ENCODE assay signal across 16 cellular contexts in genomic region chr13:33353646-33354045, GRCh38.
"Had no signal": no experiment of that assay in that cellular context is flagged by ENCODE, and none has a peak within 500 bp of the region (broad histone marks: within the 10 kb centered on the region; RNA-seq: fewer than 3 reads in every experiment).

No MANE protein-coding gene starts in this region.

- H3K4me3 Mint-ChIP-seq: activated CD4-positive, alpha-beta T cell treated with anti-CD3 and anti-CD28 coated beads, Interleukin-2, amount 10 ng/mL, durations not matched to agents 24 days and 14 days; activated CD8-positive, alpha-beta T cell treated with anti-CD3 and anti-CD28 coated beads, Interleukin-2, amount 10 ng/mL, durations not matched to agents 7 days and 5 days; activated naive CD8-positive, alpha-beta T cell; activated T-cell treated with anti-CD3 and anti-CD28 coated beads, Interleukin-2, amount 50 U/mL, for 72 hours; central memory CD8-positive, alpha-beta T cell; stimulated activated memory B cell treated with anti-CD40 and anti-IgM and Interleukin-4, amounts not matched to agents 10 μg/mL and 1 μg/mL and 100 μg/mL, for 72 hours had no signal

- H3K27me3 ChIP-seq: foreskin keratinocyte, pancreas had no signal

- DNase-seq: activated CD4-positive, alpha-beta T cell treated with anti-CD3 and anti-CD28 coated beads, Interleukin-2, amount 10 ng/mL, durations not matched to agents 24 days and 14 days; activated CD8-positive, alpha-beta memory T cell treated with anti-CD3 and anti-CD28 coated beads, Interleukin-2, amount 50 U/mL, for 4 hours; activated CD8-positive, alpha-beta T cell treated with anti-CD3 and anti-CD28 coated beads, Interleukin-2, amount 10 ng/mL, durations not matched to agents 7 days and 5 days; activated gamma-delta T cell; activated T-cell treated with anti-CD3 and anti-CD28 coated beads, Interleukin-2, amount 50 U/mL, for 72 hours; amniotic stem cell; effector CD4-positive, alpha-beta T cell; foreskin keratinocyte; stimulated activated CD4-positive, alpha-beta T cell treated with anti-CD3 and anti-CD28 coated beads, Interleukin-2, amount 100 ng/mL, for 48 hours; SW 1271 had no signal

- H3K36me3 ChIP-seq: pancreas had no signal

- H3K4me1 Mint-ChIP-seq: central memory CD8-positive, alpha-beta T cell had no signal

- H3K27ac ChIP-seq: foreskin keratinocyte had no signal

- H3K9me3 Mint-ChIP-seq: activated B cell treated with CpG ODN at 0.5 μM for 24 hours; activated CD4-positive, alpha-beta T cell treated with anti-CD3 and anti-CD28 coated beads, Interleukin-2, amount 10 ng/mL, durations not matched to agents 24 days and 14 days; activated T-cell treated with anti-CD3 and anti-CD28 coated beads, Interleukin-2, amount 50 U/mL, for 72 hours; central memory CD8-positive, alpha-beta T cell; stimulated activated memory B cell treated with anti-CD40 and anti-IgM and Interleukin-4, amounts not matched to agents 10 μg/mL and 1 μg/mL and 100 μg/mL, for 72 hours had no signal

- H3K4me3 ChIP-seq: coronary artery, pancreas had no signal

- H3K27ac Mint-ChIP-seq: activated B cell treated with CpG ODN at 0.5 μM for 24 hours; activated CD4-positive, alpha-beta T cell treated with anti-CD3 and anti-CD28 coated beads, Interleukin-2, amount 10 ng/mL, durations not matched to agents 24 days and 14 days; activated CD8-positive, alpha-beta T cell treated with anti-CD3 and anti-CD28 coated beads, Interleukin-2, amount 10 ng/mL, durations not matched to agents 7 days and 5 days; activated naive CD8-positive, alpha-beta T cell; activated T-cell treated with anti-CD3 and anti-CD28 coated beads, Interleukin-2, amount 50 U/mL, for 72 hours had no signal

- H3K9me3 ChIP-seq: pancreas had no signal

- H3K36me3 Mint-ChIP-seq: activated naive CD8-positive, alpha-beta T cell; stimulated activated memory B cell treated with anti-CD40 and anti-IgM and Interleukin-4, amounts not matched to agents 10 μg/mL and 1 μg/mL and 100 μg/mL, for 72 hours had no signal
